ENCODE assay signal across 1 cellular context in genomic region chr15:101652783-101653430, GRCh38.
TF ChIP-seq lines count a peak whose summit lies in the region.

No MANE protein-coding gene starts in this region.

TF ChIP-seq in HEK293, 187 proteins besides CTCF, POLR2A, EP300 and RAD21 (continued from another document):
- TF ChIP-seq, protein P1, sequence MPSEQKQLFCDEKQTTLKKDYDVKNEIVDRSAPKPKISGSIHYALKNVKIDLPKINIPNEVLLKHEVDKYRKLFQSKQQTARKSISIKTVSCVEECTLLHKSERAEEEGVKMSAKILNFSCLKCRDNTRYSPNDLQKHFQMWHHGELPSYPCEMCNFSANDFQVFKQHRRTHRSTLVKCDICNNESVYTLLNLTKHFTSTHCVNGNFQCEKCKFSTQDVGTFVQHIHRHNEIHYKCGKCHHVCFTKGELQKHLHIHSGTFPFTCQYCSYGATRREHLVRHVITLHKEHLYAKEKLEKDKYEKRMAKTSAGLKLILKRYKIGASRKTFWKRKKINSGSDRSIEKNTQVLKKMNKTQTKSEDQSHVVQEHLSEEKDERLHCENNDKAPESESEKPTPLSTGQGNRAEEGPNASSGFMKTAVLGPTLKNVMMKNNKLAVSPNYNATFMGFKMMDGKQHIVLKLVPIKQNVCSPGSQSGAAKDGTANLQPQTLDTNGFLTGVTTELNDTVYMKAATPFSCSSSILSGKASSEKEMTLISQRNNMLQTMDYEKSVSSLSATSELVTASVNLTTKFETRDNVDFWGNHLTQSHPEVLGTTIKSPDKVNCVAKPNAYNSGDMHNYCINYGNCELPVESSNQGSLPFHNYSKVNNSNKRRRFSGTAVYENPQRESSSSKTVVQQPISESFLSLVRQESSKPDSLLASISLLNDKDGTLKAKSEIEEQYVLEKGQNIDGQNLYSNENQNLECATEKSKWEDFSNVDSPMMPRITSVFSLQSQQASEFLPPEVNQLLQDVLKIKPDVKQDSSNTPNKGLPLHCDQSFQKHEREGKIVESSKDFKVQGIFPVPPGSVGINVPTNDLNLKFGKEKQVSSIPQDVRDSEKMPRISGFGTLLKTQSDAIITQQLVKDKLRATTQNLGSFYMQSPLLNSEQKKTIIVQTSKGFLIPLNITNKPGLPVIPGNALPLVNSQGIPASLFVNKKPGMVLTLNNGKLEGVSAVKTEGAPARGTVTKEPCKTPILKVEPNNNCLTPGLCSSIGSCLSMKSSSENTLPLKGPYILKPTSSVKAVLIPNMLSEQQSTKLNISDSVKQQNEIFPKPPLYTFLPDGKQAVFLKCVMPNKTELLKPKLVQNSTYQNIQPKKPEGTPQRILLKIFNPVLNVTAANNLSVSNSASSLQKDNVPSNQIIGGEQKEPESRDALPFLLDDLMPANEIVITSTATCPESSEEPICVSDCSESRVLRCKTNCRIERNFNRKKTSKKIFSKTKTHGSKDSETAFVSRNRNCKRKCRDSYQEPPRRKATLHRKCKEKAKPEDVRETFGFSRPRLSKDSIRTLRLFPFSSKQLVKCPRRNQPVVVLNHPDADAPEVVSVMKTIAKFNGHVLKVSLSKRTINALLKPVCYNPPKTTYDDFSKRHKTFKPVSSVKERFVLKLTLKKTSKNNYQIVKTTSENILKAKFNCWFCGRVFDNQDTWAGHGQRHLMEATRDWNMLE (tag by site-specific recombination; conservative IDR thresholded peaks at IDR 0.05; ENCODE audit: low read depth), result no peak
- no peak for TF ChIP-seq ZNF747 (tag by site-specific recombination; IDR thresholded peaks at IDR 0.05)
- TF ChIP-seq, protein P2, sequence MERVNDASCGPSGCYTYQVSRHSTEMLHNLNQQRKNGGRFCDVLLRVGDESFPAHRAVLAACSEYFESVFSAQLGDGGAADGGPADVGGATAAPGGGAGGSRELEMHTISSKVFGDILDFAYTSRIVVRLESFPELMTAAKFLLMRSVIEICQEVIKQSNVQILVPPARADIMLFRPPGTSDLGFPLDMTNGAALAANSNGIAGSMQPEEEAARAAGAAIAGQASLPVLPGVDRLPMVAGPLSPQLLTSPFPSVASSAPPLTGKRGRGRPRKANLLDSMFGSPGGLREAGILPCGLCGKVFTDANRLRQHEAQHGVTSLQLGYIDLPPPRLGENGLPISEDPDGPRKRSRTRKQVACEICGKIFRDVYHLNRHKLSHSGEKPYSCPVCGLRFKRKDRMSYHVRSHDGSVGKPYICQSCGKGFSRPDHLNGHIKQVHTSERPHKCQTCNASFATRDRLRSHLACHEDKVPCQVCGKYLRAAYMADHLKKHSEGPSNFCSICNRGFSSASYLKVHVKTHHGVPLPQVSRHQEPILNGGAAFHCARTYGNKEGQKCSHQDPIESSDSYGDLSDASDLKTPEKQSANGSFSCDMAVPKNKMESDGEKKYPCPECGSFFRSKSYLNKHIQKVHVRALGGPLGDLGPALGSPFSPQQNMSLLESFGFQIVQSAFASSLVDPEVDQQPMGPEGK (tag by site-specific recombination; IDR thresholded peaks at IDR 0.05), result no peak
- no peak for TF ChIP-seq ZNF707 (tag by site-specific recombination; IDR thresholded peaks at IDR 0.05)
- peak; percentile 53; the same call in 1 of the 2 replicates for TF ChIP-seq EGR2 (tag by site-specific recombination; IDR thresholded peaks at IDR 0.05; ENCODE audit: low read depth)
- no peak for TF ChIP-seq KLF10 (tag by site-specific recombination; IDR thresholded peaks at IDR 0.05)
- TF ChIP-seq KLF9 (tag by site-specific recombination; IDR thresholded peaks at IDR 0.05; ENCODE audit: low read depth), result no peak
